21 cellular contexts compared by ENCODE assay signal in the genomic region with DNA sequence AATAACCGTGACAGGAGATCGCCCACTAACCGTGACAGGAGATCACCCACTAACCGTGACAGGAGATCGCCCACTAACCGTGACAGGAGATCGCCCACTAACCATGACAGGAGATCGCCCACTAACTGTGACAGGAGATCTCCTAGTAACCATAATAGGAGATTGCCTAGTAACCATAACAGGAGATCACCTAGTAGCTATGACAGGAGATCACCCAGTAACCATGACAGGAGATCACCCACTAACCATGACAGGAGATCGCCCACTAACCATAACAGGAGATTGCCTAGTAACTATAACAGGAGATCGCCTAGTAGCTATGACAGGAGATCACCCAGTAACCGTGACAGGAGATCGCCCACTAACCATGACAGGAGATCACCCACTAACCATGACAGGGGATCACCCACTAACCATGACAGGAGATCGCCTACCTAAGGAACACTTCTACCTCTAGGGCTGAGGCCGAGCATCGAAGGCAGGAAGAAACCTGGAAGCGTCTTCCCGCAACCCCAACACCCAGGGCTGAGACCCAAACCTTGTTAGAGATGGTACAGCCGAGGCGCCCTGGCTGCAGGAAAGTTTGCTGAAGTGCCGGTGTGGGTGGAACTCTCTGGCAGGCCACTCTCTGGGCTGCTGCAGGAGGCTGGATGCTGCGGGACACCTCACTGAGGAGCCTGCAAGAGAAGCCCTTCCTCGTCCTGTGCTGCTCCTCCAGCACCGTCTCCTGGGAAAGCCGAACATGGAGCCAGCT.
DNase-seq lines count a peak whose midpoint lies in the region; ATAC-seq, FAIRE-seq and TF ChIP-seq lines count a peak whose summit lies in the region.
"Had no signal": no experiment of that assay in that cellular context is flagged by ENCODE, and none has a peak within 500 bp of the region (broad histone marks: within the 10 kb centered on the region; RNA-seq: fewer than 3 reads in every experiment).

No MANE protein-coding gene starts in this region.

- TF ChIP-seq CTCF in CD14-positive monocyte (IDR thresholded peaks at IDR 0.05) (no peak), chondrocyte (IDR thresholded peaks at IDR 0.05) (no peak)
- TF ChIP-seq CTCF in CD8-positive, alpha-beta T cell (IDR thresholded peaks at IDR 0.05): no peak

- H3K27ac Mint-ChIP-seq in CD14-positive monocyte (no peak overlapping the region), chondrocyte (ENCODE audit: unreplicated experiment) (no peak overlapping the region)
- H3K27ac Mint-ChIP-seq in CD8-positive, alpha-beta T cell: no peak overlapping the region

- no peaks in the 10 kb centered on the region for H3K4me1 ChIP-seq in CD8-positive, alpha-beta T cell (ENCODE audit: insufficient read depth, low read length)
- H3K4me1 ChIP-seq: SJSA1 had no signal

- H3K27me3 ChIP-seq in CD8-positive, alpha-beta T cell (ENCODE audit: insufficient read depth, low read length): no peaks in the 10 kb centered on the region
- H3K27me3 ChIP-seq: SJSA1 had no signal

- no peaks in the 10 kb centered on the region for H3K9me3 ChIP-seq in CD8-positive, alpha-beta T cell (ENCODE audit: low read length)
- H3K9me3 ChIP-seq: SJSA1 had no signal

- no peaks in the 10 kb centered on the region for H3K36me3 ChIP-seq in CD8-positive, alpha-beta T cell (ENCODE audit: insufficient read depth, low read length)
- H3K36me3 ChIP-seq: SJSA1 had no signal

- H3K36me3 Mint-ChIP-seq in CD14-positive monocyte: no peaks in the 10 kb centered on the region
- H3K36me3 Mint-ChIP-seq in chondrocyte (ENCODE audit: low read depth): no peaks in the 10 kb centered on the region
- H3K36me3 Mint-ChIP-seq in CD8-positive, alpha-beta T cell: no peaks in the 10 kb centered on the region

- POLR2A ChIA-PET in CD8-positive, alpha-beta T cell (lab: Charles Lee): no interaction called here

- CTCF ChIA-PET in CD8-positive, alpha-beta T cell (lab: Charles Lee): no interaction called here

- H3K27me3 Mint-ChIP-seq in CD14-positive monocyte (ENCODE audit: low read depth in 3 of 3) (peaks cover 10 to 12% (median 12%) of the 10 kb centered on the region in 3 donors), chondrocyte (ENCODE audit: low read depth) (peaks cover 52% of the 10 kb centered on the region)
- peaks cover 14% of the 10 kb centered on the region for H3K27me3 Mint-ChIP-seq in CD8-positive, alpha-beta T cell (ENCODE audit: low read depth)

- no peak overlapping the region for H3K4me3 ChIP-seq in CD8-positive, alpha-beta T cell (ENCODE audit: low read depth, low read length)
- H3K4me3 ChIP-seq: PC-9, SJSA1 had no signal

- intact Hi-C loops in CD14-positive monocyte (cut with micrococcal nuclease): loop anchor here in 1 of 2 donors (5.0 kb wide), 1 partner anchor 127 kb away; no protein-coding TSS in a partner anchor
- intact Hi-C loops in posterior vena cava (cut with DNase I): no loop called here
- intact Hi-C loops in CD8-positive, alpha-beta T cell (cut with DNase I, micrococcal nuclease): no loop called here

- H3K27ac ChIP-seq in CD8-positive, alpha-beta T cell (ENCODE audit: low read depth, low read length): no peak overlapping the region
- H3K27ac ChIP-seq: C4-2B, KMS-11, PC-9, SJSA1 had no signal

- DNase-seq in Ammon's horn (ENCODE audit: low spot score) (peak; percentile 45), CD14-positive monocyte (ENCODE audit: low spot score) (peak; percentile 29), chondrocyte (ENCODE audit: low spot score) (peak; percentile 64), posterior vena cava (ENCODE audit: low spot score) (peak; percentile 18), HTR-8/SVneo (ENCODE audit: insufficient read length, low spot score) (no peak)
- no peak for DNase-seq in activated T-cell treated with anti-CD3 and anti-CD28 coated beads, Interleukin-2, amount 50 U/mL, for 1 hour
- DNase-seq in CD8-positive, alpha-beta T cell: no peak
- DNase-seq: Calu3, DND-41, IMR-90, MM.1S, NCI-H2029 treated with DMSO at 0.1 percent for 48 hours, NCI-H2227 treated with DMSO at 0.1 percent for 48 hours, NCI-H526 treated with DMSO at 0.1 percent for 48 hours, PC-9, Right ventricle myocardium superior had no signal

- H3K4me1 Mint-ChIP-seq in CD14-positive monocyte (peaks cover 2% of the 10 kb centered on the region), chondrocyte (ENCODE audit: low read depth) (no peaks in the 10 kb centered on the region)
- no peaks in the 10 kb centered on the region for H3K4me1 Mint-ChIP-seq in CD8-positive, alpha-beta T cell (ENCODE audit: low read depth)

- H3K9me3 Mint-ChIP-seq in CD14-positive monocyte: no peaks in the 10 kb centered on the region
- no peaks in the 10 kb centered on the region for H3K9me3 Mint-ChIP-seq in chondrocyte (ENCODE audit: low read depth)
- H3K9me3 Mint-ChIP-seq in CD8-positive, alpha-beta T cell: no peaks in the 10 kb centered on the region

- H3K4me3 Mint-ChIP-seq in CD14-positive monocyte (no peak overlapping the region), chondrocyte (ENCODE audit: unreplicated experiment) (no peak overlapping the region)
- no peak overlapping the region for H3K4me3 Mint-ChIP-seq in CD8-positive, alpha-beta T cell

- ATAC-seq in HG02798 (IDR thresholded peaks at IDR 0.05; ENCODE audit: poor library complexity, unreplicated experiment): no peak
- no peak for ATAC-seq in CD8-positive, alpha-beta T cell

- no peak for FAIRE-seq in HTR-8/SVneo (lab: Jason Lieb, UNC)
- FAIRE-seq: H54 had no signal

Comparison
In these comparisons a context has a peak if more than half of its experiments do, and no peak if none do; other contexts are left out.
1. DNase-seq: peak in Ammon's horn (single experiment), CD14-positive monocyte (single experiment), chondrocyte (single experiment) and posterior vena cava (single experiment); none in activated T-cell treated with anti-CD3 and anti-CD28 coated beads, Interleukin-2, amount 50 U/mL, for 1 hour (single experiment), CD8-positive, alpha-beta T cell (0 of 7) and HTR-8/SVneo (single experiment).